ENCODE assay signal across 8 cellular contexts in genomic region chr2:11179196-11179595, GRCh38.
"Had no signal": no experiment of that assay in that cellular context is flagged by ENCODE, and none has a peak within 500 bp of the region (broad histone marks: within the 10 kb centered on the region; RNA-seq: fewer than 3 reads in every experiment).

No MANE protein-coding gene starts in this region.

- H3K9me3 Mint-ChIP-seq: HFFc6, IgD-negative memory B cell had no signal

- H3K36me3 ChIP-seq: HAP-1 had no signal

- ATAC-seq: HCT116 had no signal

- H3K4me3 ChIP-seq: HAP-1 had no signal

- DNase-seq: GOT3, H7, HFFc6, KG1 had no signal

- H3K27me3 Mint-ChIP-seq: IgD-negative memory B cell had no signal

- H3K4me3 Mint-ChIP-seq: HFFc6, IgD-negative memory B cell had no signal

- FAIRE-seq: HTR-8/SVneo had no signal

- H3K9me3 ChIP-seq: HAP-1 had no signal

- H3K4me1 ChIP-seq: HAP-1 had no signal

- H3K27ac Mint-ChIP-seq: HFFc6, IgD-negative memory B cell had no signal
